Comparison of ENCODE assay signal across 1 cellular context in genomic region chr7:156638443-156639077, GRCh38.
TF ChIP-seq lines count a peak whose summit lies in the region.

No MANE protein-coding gene starts in this region.

TF ChIP-seq in K562, 482 proteins besides CTCF, POLR2A, EP300 and RAD21 (continued from another document and continues in another):
- TF ChIP-seq, protein P1, sequence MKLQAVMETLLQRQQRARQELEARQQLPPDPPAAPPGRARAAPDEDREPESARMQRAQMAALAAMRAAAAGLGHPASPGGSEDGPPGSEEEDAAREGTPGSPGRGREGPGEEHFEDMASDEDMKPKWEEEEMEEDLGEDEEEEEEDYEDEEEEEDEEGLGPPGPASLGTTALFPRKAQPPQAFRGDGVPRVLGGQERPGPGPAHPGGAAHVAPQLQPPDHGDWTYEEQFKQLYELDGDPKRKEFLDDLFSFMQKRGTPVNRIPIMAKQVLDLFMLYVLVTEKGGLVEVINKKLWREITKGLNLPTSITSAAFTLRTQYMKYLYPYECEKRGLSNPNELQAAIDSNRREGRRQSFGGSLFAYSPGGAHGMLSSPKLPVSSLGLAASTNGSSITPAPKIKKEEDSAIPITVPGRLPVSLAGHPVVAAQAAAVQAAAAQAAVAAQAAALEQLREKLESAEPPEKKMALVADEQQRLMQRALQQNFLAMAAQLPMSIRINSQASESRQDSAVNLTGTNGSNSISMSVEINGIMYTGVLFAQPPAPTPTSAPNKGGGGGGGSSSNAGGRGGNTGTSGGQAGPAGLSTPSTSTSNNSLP (IDR thresholded peaks at IDR 0.05; ENCODE audit: borderline replicate concordance, low read depth, low read length), result 0 out of 2 replicates have a peak, but pooled peaks have one; percentile 36
- TF ChIP-seq, protein P2, sequence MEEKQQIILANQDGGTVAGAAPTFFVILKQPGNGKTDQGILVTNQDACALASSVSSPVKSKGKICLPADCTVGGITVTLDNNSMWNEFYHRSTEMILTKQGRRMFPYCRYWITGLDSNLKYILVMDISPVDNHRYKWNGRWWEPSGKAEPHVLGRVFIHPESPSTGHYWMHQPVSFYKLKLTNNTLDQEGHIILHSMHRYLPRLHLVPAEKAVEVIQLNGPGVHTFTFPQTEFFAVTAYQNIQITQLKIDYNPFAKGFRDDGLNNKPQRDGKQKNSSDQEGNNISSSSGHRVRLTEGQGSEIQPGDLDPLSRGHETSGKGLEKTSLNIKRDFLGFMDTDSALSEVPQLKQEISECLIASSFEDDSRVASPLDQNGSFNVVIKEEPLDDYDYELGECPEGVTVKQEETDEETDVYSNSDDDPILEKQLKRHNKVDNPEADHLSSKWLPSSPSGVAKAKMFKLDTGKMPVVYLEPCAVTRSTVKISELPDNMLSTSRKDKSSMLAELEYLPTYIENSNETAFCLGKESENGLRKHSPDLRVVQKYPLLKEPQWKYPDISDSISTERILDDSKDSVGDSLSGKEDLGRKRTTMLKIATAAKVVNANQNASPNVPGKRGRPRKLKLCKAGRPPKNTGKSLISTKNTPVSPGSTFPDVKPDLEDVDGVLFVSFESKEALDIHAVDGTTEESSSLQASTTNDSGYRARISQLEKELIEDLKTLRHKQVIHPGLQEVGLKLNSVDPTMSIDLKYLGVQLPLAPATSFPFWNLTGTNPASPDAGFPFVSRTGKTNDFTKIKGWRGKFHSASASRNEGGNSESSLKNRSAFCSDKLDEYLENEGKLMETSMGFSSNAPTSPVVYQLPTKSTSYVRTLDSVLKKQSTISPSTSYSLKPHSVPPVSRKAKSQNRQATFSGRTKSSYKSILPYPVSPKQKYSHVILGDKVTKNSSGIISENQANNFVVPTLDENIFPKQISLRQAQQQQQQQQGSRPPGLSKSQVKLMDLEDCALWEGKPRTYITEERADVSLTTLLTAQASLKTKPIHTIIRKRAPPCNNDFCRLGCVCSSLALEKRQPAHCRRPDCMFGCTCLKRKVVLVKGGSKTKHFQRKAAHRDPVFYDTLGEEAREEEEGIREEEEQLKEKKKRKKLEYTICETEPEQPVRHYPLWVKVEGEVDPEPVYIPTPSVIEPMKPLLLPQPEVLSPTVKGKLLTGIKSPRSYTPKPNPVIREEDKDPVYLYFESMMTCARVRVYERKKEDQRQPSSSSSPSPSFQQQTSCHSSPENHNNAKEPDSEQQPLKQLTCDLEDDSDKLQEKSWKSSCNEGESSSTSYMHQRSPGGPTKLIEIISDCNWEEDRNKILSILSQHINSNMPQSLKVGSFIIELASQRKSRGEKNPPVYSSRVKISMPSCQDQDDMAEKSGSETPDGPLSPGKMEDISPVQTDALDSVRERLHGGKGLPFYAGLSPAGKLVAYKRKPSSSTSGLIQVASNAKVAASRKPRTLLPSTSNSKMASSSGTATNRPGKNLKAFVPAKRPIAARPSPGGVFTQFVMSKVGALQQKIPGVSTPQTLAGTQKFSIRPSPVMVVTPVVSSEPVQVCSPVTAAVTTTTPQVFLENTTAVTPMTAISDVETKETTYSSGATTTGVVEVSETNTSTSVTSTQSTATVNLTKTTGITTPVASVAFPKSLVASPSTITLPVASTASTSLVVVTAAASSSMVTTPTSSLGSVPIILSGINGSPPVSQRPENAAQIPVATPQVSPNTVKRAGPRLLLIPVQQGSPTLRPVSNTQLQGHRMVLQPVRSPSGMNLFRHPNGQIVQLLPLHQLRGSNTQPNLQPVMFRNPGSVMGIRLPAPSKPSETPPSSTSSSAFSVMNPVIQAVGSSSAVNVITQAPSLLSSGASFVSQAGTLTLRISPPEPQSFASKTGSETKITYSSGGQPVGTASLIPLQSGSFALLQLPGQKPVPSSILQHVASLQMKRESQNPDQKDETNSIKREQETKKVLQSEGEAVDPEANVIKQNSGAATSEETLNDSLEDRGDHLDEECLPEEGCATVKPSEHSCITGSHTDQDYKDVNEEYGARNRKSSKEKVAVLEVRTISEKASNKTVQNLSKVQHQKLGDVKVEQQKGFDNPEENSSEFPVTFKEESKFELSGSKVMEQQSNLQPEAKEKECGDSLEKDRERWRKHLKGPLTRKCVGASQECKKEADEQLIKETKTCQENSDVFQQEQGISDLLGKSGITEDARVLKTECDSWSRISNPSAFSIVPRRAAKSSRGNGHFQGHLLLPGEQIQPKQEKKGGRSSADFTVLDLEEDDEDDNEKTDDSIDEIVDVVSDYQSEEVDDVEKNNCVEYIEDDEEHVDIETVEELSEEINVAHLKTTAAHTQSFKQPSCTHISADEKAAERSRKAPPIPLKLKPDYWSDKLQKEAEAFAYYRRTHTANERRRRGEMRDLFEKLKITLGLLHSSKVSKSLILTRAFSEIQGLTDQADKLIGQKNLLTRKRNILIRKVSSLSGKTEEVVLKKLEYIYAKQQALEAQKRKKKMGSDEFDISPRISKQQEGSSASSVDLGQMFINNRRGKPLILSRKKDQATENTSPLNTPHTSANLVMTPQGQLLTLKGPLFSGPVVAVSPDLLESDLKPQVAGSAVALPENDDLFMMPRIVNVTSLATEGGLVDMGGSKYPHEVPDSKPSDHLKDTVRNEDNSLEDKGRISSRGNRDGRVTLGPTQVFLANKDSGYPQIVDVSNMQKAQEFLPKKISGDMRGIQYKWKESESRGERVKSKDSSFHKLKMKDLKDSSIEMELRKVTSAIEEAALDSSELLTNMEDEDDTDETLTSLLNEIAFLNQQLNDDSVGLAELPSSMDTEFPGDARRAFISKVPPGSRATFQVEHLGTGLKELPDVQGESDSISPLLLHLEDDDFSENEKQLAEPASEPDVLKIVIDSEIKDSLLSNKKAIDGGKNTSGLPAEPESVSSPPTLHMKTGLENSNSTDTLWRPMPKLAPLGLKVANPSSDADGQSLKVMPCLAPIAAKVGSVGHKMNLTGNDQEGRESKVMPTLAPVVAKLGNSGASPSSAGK (IDR thresholded peaks at IDR 0.05), result 0 out of 2 replicates have a peak, but pooled peaks have one; percentile 47
- peak in 1 of 2 experiments; percentile 25; a peak in 1 of 4 replicates for TF ChIP-seq MAZ (CRISPR knock-in tag; conservative IDR thresholded peaks at IDR 0.05 in 1 of 2, IDR thresholded peaks at IDR 0.05 in 1 of 2)
- peak; percentile 49; the same call in 1 of the 2 replicates for TF ChIP-seq HDAC2 (IDR thresholded peaks at IDR 0.05)
- TF ChIP-seq NFE2 (IDR thresholded peaks at IDR 0.05; ENCODE audit: low read depth), result peak; percentile 3; the same call in 1 of the 2 replicates
- TF ChIP-seq CXXC5 (CRISPR knock-in tag; IDR thresholded peaks at IDR 0.05), result 0 out of 2 replicates have a peak, but pooled peaks have one; percentile 24
- 0 out of 2 replicates have a peak, but pooled peaks have one; percentile 22 for TF ChIP-seq SUPT5H (IDR thresholded peaks at IDR 0.05)
- TF ChIP-seq, protein P3, sequence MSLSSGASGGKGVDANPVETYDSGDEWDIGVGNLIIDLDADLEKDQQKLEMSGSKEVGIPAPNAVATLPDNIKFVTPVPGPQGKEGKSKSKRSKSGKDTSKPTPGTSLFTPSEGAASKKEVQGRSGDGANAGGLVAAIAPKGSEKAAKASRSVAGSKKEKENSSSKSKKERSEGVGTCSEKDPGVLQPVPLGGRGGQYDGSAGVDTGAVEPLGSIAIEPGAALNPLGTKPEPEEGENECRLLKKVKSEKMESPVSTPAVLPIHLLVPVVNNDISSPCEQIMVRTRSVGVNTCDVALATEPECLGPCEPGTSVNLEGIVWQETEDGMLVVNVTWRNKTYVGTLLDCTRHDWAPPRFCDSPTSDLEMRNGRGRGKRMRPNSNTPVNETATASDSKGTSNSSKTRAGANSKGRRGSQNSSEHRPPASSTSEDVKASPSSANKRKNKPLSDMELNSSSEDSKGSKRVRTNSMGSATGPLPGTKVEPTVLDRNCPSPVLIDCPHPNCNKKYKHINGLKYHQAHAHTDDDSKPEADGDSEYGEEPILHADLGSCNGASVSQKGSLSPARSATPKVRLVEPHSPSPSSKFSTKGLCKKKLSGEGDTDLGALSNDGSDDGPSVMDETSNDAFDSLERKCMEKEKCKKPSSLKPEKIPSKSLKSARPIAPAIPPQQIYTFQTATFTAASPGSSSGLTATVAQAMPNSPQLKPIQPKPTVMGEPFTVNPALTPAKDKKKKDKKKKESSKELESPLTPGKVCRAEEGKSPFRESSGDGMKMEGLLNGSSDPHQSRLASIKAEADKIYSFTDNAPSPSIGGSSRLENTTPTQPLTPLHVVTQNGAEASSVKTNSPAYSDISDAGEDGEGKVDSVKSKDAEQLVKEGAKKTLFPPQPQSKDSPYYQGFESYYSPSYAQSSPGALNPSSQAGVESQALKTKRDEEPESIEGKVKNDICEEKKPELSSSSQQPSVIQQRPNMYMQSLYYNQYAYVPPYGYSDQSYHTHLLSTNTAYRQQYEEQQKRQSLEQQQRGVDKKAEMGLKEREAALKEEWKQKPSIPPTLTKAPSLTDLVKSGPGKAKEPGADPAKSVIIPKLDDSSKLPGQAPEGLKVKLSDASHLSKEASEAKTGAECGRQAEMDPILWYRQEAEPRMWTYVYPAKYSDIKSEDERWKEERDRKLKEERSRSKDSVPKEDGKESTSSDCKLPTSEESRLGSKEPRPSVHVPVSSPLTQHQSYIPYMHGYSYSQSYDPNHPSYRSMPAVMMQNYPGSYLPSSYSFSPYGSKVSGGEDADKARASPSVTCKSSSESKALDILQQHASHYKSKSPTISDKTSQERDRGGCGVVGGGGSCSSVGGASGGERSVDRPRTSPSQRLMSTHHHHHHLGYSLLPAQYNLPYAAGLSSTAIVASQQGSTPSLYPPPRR (CRISPR knock-in tag; IDR thresholded peaks at IDR 0.05; ENCODE audit: borderline replicate concordance), result no peak
- no peak for TF ChIP-seq ZNF551 (CRISPR knock-in tag; IDR thresholded peaks at IDR 0.05)
- TF ChIP-seq SREBF2 (CRISPR knock-in tag; IDR thresholded peaks at IDR 0.05), result no peak
- no peak for TF ChIP-seq GABPB1 (CRISPR knock-in tag; IDR thresholded peaks at IDR 0.05)
- TF ChIP-seq, protein P4, sequence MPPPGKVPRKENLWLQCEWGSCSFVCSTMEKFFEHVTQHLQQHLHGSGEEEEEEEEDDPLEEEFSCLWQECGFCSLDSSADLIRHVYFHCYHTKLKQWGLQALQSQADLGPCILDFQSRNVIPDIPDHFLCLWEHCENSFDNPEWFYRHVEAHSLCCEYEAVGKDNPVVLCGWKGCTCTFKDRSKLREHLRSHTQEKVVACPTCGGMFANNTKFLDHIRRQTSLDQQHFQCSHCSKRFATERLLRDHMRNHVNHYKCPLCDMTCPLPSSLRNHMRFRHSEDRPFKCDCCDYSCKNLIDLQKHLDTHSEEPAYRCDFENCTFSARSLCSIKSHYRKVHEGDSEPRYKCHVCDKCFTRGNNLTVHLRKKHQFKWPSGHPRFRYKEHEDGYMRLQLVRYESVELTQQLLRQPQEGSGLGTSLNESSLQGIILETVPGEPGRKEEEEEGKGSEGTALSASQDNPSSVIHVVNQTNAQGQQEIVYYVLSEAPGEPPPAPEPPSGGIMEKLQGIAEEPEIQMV (tag; conservative IDR thresholded peaks at IDR 0.05; ENCODE audit: low read depth), result no peak
- TF ChIP-seq ZNF830 (CRISPR knock-in tag; IDR thresholded peaks at IDR 0.05), result no peak
- TF ChIP-seq LEF1 (IDR thresholded peaks at IDR 0.05), result no peak
- 0 out of 2 replicates have a peak, but pooled peaks have one; percentile 45 for TF ChIP-seq MTA3 (IDR thresholded peaks at IDR 0.05; ENCODE audit: borderline replicate concordance)
- TF ChIP-seq FOXA3 (CRISPR knock-in tag; conservative IDR thresholded peaks at IDR 0.05 in 1 of 2, IDR thresholded peaks at IDR 0.05 in 1 of 2), result 0 out of 4 replicates have a peak, but pooled peaks of 1 of the 2 experiments have one; percentile 13
- peak in 1 of 2 experiments; percentile 38; a peak in 1 of 4 replicates for TF ChIP-seq SIN3A (IDR thresholded peaks at IDR 0.05; ENCODE audit: borderline replicate concordance in 2 of 2, control insufficient read depth in 1 of 2, low read depth in 2 of 2, low read length in 2 of 2)
- peak; percentile 69 for TF ChIP-seq KLF16 (IDR thresholded peaks at IDR 0.05)
- 0 out of 2 replicates have a peak, but pooled peaks have one; percentile 46 for TF ChIP-seq CTBP1 (IDR thresholded peaks at IDR 0.05; ENCODE audit: borderline replicate concordance)
- 0 out of 2 replicates have a peak, but pooled peaks have one; percentile 49 for TF ChIP-seq ZNF583 (CRISPR knock-in tag; IDR thresholded peaks at IDR 0.05)
- TF ChIP-seq DMBX1 (CRISPR knock-in tag; IDR thresholded peaks at IDR 0.05; ENCODE audit: borderline replicate concordance), result peak; percentile 15; the same call in 1 of the 2 replicates
- 0 out of 2 replicates have a peak, but pooled peaks have one; percentile 30 for TF ChIP-seq ETV5 (CRISPR knock-in tag; IDR thresholded peaks at IDR 0.05; ENCODE audit: low read depth)
- no peak for TF ChIP-seq GTF2A2 (tag; IDR thresholded peaks at IDR 0.05)
- TF ChIP-seq KDM5B (IDR thresholded peaks at IDR 0.05; ENCODE audit: insufficient replicate concordance, low read depth, low read length), result peak; percentile 34
- TF ChIP-seq POLR2AphosphoS5 (IDR thresholded peaks at IDR 0.05; ENCODE audit: control insufficient read depth, insufficient read depth, low read depth, low read length), result peak; percentile 45
- no peak for TF ChIP-seq HCFC1 (IDR thresholded peaks at IDR 0.05; ENCODE audit: low read depth, low read length)
- peak; percentile 20; the same call in 1 of the 2 replicates for TF ChIP-seq NR2C1 (IDR thresholded peaks at IDR 0.05)
- no peak for TF ChIP-seq NR2C1 (tag; IDR thresholded peaks at IDR 0.05)
- no peak for TF ChIP-seq ZNF395 (CRISPR knock-in tag; IDR thresholded peaks at IDR 0.05)
- TF ChIP-seq, protein P5, sequence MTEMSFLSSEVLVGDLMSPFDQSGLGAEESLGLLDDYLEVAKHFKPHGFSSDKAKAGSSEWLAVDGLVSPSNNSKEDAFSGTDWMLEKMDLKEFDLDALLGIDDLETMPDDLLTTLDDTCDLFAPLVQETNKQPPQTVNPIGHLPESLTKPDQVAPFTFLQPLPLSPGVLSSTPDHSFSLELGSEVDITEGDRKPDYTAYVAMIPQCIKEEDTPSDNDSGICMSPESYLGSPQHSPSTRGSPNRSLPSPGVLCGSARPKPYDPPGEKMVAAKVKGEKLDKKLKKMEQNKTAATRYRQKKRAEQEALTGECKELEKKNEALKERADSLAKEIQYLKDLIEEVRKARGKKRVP (CRISPR knock-in tag; IDR thresholded peaks at IDR 0.05), result 0 out of 2 replicates have a peak, but pooled peaks have one; percentile 9
- no peak for TF ChIP-seq HLTF (IDR thresholded peaks at IDR 0.05)
- TF ChIP-seq NRF1 (conservative IDR thresholded peaks at IDR 0.05 in 1 of 2, IDR thresholded peaks at IDR 0.05 in 1 of 2), result 0 out of 4 replicates have a peak, but pooled peaks of 1 of the 2 experiments have one; percentile 26
- TF ChIP-seq L3MBTL2 (IDR thresholded peaks at IDR 0.05), result peak; percentile 44; the same call in 1 of the 2 replicates
- TF ChIP-seq ERF (CRISPR knock-in tag; IDR thresholded peaks at IDR 0.05), result 0 out of 2 replicates have a peak, but pooled peaks have one; percentile 53
